7 cellular contexts compared by ENCODE assay signal in the genomic region with DNA sequence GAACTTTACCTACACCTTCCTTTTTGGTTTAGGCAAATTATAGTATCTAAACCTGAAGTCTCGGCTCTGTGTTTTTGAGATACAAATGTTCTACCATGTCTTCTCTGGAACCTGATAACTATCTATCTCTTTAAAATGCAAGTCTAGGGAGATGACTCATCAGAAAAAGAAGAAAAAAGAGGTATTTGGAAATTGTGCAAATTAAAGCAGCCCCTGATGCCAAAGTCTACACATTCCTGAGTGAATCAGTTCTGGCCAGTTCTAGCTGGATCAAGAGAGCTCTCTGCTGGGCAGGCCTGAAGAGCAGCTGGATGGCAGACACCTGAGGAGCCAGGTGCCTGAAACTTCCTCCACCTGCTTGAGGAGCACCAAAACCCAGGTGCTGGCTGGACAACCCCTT. TPM values are rescaled to one million over a fixed set of nuclear protein-coding genes. Genes with fewer than 3 reads are reported as not detected.
"Had no signal": no experiment of that assay in that cellular context is flagged by ENCODE, and none has a peak within 500 bp of the region (broad histone marks: within the 10 kb centered on the region; RNA-seq: fewer than 3 reads in every experiment).

No MANE protein-coding gene starts in this region.

RNA-seq across cellular contexts. Expression of gene CCT8L2, which starts 49.3 kb away (rescaled TPM):
- total RNA-seq: GM23248, GM23338, H1, H4, H7, H9, HFFc6 had no signal
- polyA plus RNA-seq: GM23248, GM23338, H1 had no signal
